Comparison of ENCODE assay signal across 14 cellular contexts in the genomic region with DNA sequence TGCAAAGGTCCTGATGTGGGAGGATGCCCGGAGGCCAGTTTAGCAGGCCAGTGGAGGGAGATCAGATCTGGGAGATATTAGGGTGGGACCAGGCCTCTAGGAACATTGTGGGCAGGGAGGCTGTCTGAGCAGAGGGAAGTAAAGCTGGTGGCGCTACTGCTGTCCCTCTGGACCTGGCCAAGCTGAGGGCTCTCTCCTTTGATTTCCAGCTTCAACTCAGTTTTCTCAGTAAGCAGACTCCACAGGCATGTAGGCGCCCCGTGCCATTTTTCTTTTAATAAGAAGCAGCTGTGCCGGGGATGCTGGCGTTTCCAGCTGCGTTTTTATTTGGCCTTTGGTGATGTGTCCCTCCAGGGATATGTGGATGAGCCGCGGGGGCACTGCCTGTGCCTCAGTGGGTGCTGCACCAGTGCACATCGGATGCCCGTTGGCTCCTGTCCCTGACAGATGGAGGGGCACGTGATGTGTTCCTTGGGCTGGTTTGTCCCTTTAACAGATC. TPM values are rescaled to one million over a fixed set of nuclear protein-coding genes. Genes with fewer than 3 reads are reported as not detected.
DNase-seq lines count a peak whose midpoint lies in the region; TF ChIP-seq lines count a peak whose summit lies in the region.
"Had no signal": no experiment of that assay in that cellular context is flagged by ENCODE, and none has a peak within 500 bp of the region (broad histone marks: within the 10 kb centered on the region; RNA-seq: fewer than 3 reads in every experiment).

No MANE protein-coding gene starts in this region.

- H3K9ac ChIP-seq in BLaER1 (peak overlapping the region; percentile 75), trophoblast cell (ENCODE audit: low read length) (no peak overlapping the region)

- WGBS in trophoblast cell (ENCODE audit: extremely low coverage, insufficient coverage, insufficient read length): no CpG with 5 or more reads among the region's 12 CpGs

- H3K36me3 ChIP-seq in BLaER1: peaks cover 42% of the 10 kb centered on the region
- peaks cover 0 to 23% of the 10 kb centered on the region in 2 experiments; a peak in 2 of 3 replicates for H3K36me3 ChIP-seq in HEK293 (ENCODE audit: control insufficient read depth in 2 of 2, insufficient read depth in 1 of 2, low read length in 2 of 2)
- H3K36me3 ChIP-seq in trophoblast cell (ENCODE audit: control insufficient read depth in 1 of 2, insufficient read depth in 2 of 2, low read length in 2 of 2): peaks cover 10 to 17% of the 10 kb centered on the region in 2 experiments

- H2BK120ac ChIP-seq in trophoblast cell (ENCODE audit: insufficient read depth, low read length, poor library complexity): no peak overlapping the region

- peak; percentile 74 for DNase-seq in fibroblast of gingiva (ENCODE audit: low read depth)
- peak; percentile 84 to 86 for DNase-seq in trophoblast cell
- no peak for DNase-seq in HuH-7 (ENCODE audit: low spot score)
- DNase-seq in NCI-H2227 (lab: John Stamatoyannopoulos, UW; ENCODE audit: unreplicated experiment): no peak
- DNase-seq in NCI-H510A (lab: John Stamatoyannopoulos, UW): no peak
- DNase-seq in GF-D8 (lab: John Stamatoyannopoulos, UW): no peak
- DNase-seq: activated naive CD8-positive, alpha-beta T cell treated with anti-CD3 and anti-CD28 coated beads for 36 hours; HCEC 1CT; NCI-H1048; NCI-H510A treated with DMSO at 0.1 percent for 48 hours; stimulated activated naive CD4-positive, alpha-beta T cell had no signal

- no peaks in the 10 kb centered on the region for H3K79me1 ChIP-seq in trophoblast cell (ENCODE audit: low read length)

- no peak overlapping the region for H2AFZ ChIP-seq in trophoblast cell (ENCODE audit: insufficient read depth, low read length, poor library complexity)

- no peak overlapping the region for H2BK12ac ChIP-seq in trophoblast cell (ENCODE audit: low read length)

- no peak overlapping the region for H4K12ac ChIP-seq in trophoblast cell (ENCODE audit: low read depth, low read length)

- no peak overlapping the region for H4K8ac ChIP-seq in trophoblast cell (ENCODE audit: low read depth, low read length)

- H3K4me1 ChIP-seq in BLaER1 (peaks cover 100% of the 10 kb centered on the region), HEK293 (ENCODE audit: control insufficient read depth, insufficient read depth, low read length) (no peaks in the 10 kb centered on the region), trophoblast cell (ENCODE audit: control insufficient read depth in 1 of 2, insufficient read depth in 2 of 2, low read length in 2 of 2) (peaks cover 6 to 10% of the 10 kb centered on the region in 2 experiments)

- CTCF ChIA-PET in HEK293 (lab: Yijun Ruan, JAX): interaction anchor here (1.0 to 1.2 kb wide), 3 partner anchors 25 to 303 kb away, joined by 3 read pairs; no protein-coding TSS in a partner anchor

- H3K18ac ChIP-seq in trophoblast cell (ENCODE audit: low read length): no peak overlapping the region

- no peak overlapping the region for H3K23ac ChIP-seq in trophoblast cell (ENCODE audit: low read length)

- peak overlapping the region; percentile 93 for H3K27ac ChIP-seq in BLaER1
- no peak overlapping the region for H3K27ac ChIP-seq in HEK293 (ENCODE audit: extremely low read depth, low read depth, low read length)
- H3K27ac ChIP-seq in trophoblast cell (ENCODE audit: low read depth, low read length): no peak overlapping the region

- no peaks in the 10 kb centered on the region for H3K27me3 ChIP-seq in BLaER1
- no peaks in the 10 kb centered on the region for H3K27me3 ChIP-seq in trophoblast cell (ENCODE audit: insufficient read depth, low read length)

- POLR2A ChIA-PET in HEK293 (lab: Yijun Ruan, JAX): interaction anchor here (0.5 kb wide), 1 partner anchor 102 kb away, joined by 3 read pairs; no protein-coding TSS in a partner anchor

- H2BK5ac ChIP-seq in trophoblast cell (ENCODE audit: low read depth, low read length, poor library complexity): no peak overlapping the region

- H3K4ac ChIP-seq in trophoblast cell (ENCODE audit: low read depth, low read length): peak overlapping the region; percentile 34

- H3K79me2 ChIP-seq in trophoblast cell (ENCODE audit: control insufficient read depth, insufficient read depth, low read length, poor library complexity): peaks cover 33% of the 10 kb centered on the region

- H2AK5ac ChIP-seq in trophoblast cell (ENCODE audit: low read length): no peak overlapping the region

- H3K4me3 ChIP-seq in BLaER1 (peak overlapping the region; percentile 55), HEK293 (ENCODE audit: low read depth, low read length) (no peak overlapping the region), trophoblast cell (ENCODE audit: low read depth, low read length) (no peak overlapping the region)
- H3K4me3 ChIP-seq: lung had no signal

- H3K9me3 ChIP-seq in BLaER1: no peaks in the 10 kb centered on the region
- H3K9me3 ChIP-seq in HEK293 (ENCODE audit: control insufficient read depth, insufficient read depth, low read depth, low read length): no peaks in the 10 kb centered on the region
- peaks cover 2% of the 10 kb centered on the region for H3K9me3 ChIP-seq in trophoblast cell (ENCODE audit: insufficient read depth, low read depth, low read length)

- peaks cover 33% of the 10 kb centered on the region for H4K20me1 ChIP-seq in BLaER1

- H3K4me2 ChIP-seq in BLaER1: peak overlapping the region; percentile 95
- H3K4me2 ChIP-seq in trophoblast cell (ENCODE audit: low read length): no peak overlapping the region

- H4K91ac ChIP-seq in trophoblast cell (ENCODE audit: low read depth, low read length): no peak overlapping the region

- H3K14ac ChIP-seq in trophoblast cell (ENCODE audit: low read length): no peak overlapping the region

- TF ChIP-seq CTCF in HEK293 (tag by site-specific recombination; IDR thresholded peaks at IDR 0.05): no peak

TF ChIP-seq in HEK293, 187 proteins besides CTCF, POLR2A, EP300 and RAD21:
- TF ChIP-seq ZNF670 (tag by site-specific recombination; IDR thresholded peaks at IDR 0.05; ENCODE audit: low read depth) (no peak), ZNF623 (tag by site-specific recombination; IDR thresholded peaks at IDR 0.05) (0 out of 2 replicates have a peak, but pooled peaks have one; percentile 19)

RNA-seq across cellular contexts. Expression of a gene that starts 6.7 kb away (rescaled TPM):
- polyA plus RNA-seq in trophoblast cell (2013): 95.3 and 98.4 TPM in 2 replicates

RNA-seq across cellular contexts. Expression of a gene that starts 23.4 kb away (rescaled TPM):
- polyA plus RNA-seq in trophoblast cell (2013): 8.4 and 8.7 TPM in 2 replicates

Comparison
In these comparisons a context has a peak if more than half of its experiments do, and no peak if none do; other contexts are left out.
1. DNase-seq: peak in fibroblast of gingiva (single experiment) and trophoblast cell (2 of 2); none in HuH-7 (single experiment), NCI-H2227 (single experiment), NCI-H510A (single experiment) and GF-D8 (single experiment).